ENCODE assay signal across 12 cellular contexts in genomic region chr6:111662192-111662793, GRCh38. TPM values are rescaled to one million over a fixed set of nuclear protein-coding genes. Genes with fewer than 3 reads are reported as not detected.
A peak's percentile ranks its signal among the peaks of the same experiment; 100 is the strongest.
DNase-seq lines count a peak whose midpoint lies in the region; ATAC-seq, FAIRE-seq and TF ChIP-seq lines count a peak whose summit lies in the region.
"Had no signal": no experiment of that assay in that cellular context is flagged by ENCODE, and none has a peak within 500 bp of the region (broad histone marks: within the 10 kb centered on the region; RNA-seq: fewer than 3 reads in every experiment).

No MANE protein-coding gene starts in this region.

- H3K27ac ChIP-seq in HUES6 (ENCODE audit: low read depth, low read length) (no peak overlapping the region), HepG2 (ENCODE audit: extremely low read length, insufficient read depth, low read length) (no peak overlapping the region)

- peak overlapping the region; percentile 61 for H3K27ac Mint-ChIP-seq in activated naive CD8-positive, alpha-beta T cell treated with anti-CD3 and anti-CD28 coated beads, Interleukin-2, amount 50 U/mL, for 24 hours
- H3K27ac Mint-ChIP-seq in stimulated activated effector memory CD8-positive, alpha-beta T cell treated with anti-CD3 and anti-CD28 coated beads, Interleukin-12 subunit alpha, Interleukin-12 subunit beta, amount 100 ng/mL, for 72 hours = peak overlapping the region; percentile 94

- H4K20me1 ChIP-seq in HepG2 (ENCODE audit: insufficient read depth, low read length) = no peaks in the 10 kb centered on the region

- H3K36me3 ChIP-seq in HUES6 (ENCODE audit: control insufficient read depth, insufficient read depth, low read length) (no peaks in the 10 kb centered on the region), HepG2 (replicated peaks in 1 of 2; ENCODE audit: control insufficient read depth in 1 of 2, insufficient read depth in 2 of 2, low read length in 2 of 2) (no peaks in the 10 kb centered on the region)

- no peaks in the 10 kb centered on the region for H3K27me3 ChIP-seq in HUES6 (ENCODE audit: control insufficient read depth, insufficient read depth, low read length)
- no peaks in the 10 kb centered on the region for H3K27me3 ChIP-seq in HepG2 (ENCODE audit: control insufficient read depth in 1 of 2, insufficient read depth in 2 of 2, low read length in 2 of 2)

- intact Hi-C loops in HepG2 (cut with micrococcal nuclease; ENCODE audit: unreplicated experiment) = no loop called here

- in situ Hi-C loops in HepG2 (cut with HindIII; ENCODE audit: extremely low pct_ligation_motif_present, low pct_unique_long_range_greater_than_20kb) = no loop called here

- H3K4me1 ChIP-seq in HUES6 (ENCODE audit: control insufficient read depth, insufficient read depth, low read length) (peaks cover 40% of the 10 kb centered on the region), HepG2 (ENCODE audit: insufficient read depth, low read length) (peaks cover 19% of the 10 kb centered on the region)

- no peaks in the 10 kb centered on the region for H3K27me3 Mint-ChIP-seq in activated naive CD8-positive, alpha-beta T cell treated with anti-CD3 and anti-CD28 coated beads, Interleukin-2, amount 50 U/mL, for 24 hours

- no peak overlapping the region for H3K9ac ChIP-seq in HUES6 (ENCODE audit: low read length)
- no peak overlapping the region for H3K9ac ChIP-seq in HepG2 (ENCODE audit: insufficient read depth, low read depth, low read length)

- no peak overlapping the region for H2AFZ ChIP-seq in HepG2 (ENCODE audit: low read length)

- TF ChIP-seq RAD21 in HepG2 (CRISPR knock-in tag; IDR thresholded peaks at IDR 0.05) = no peak

- BruUV-seq in HepG2 (replicated peaks; lab: Mats Ljungman, UMichigan) = no TSS peak

- H3K36me3 Mint-ChIP-seq in activated naive CD8-positive, alpha-beta T cell treated with anti-CD3 and anti-CD28 coated beads, Interleukin-2, amount 50 U/mL, for 24 hours (ENCODE audit: low read depth) = peaks cover 51% of the 10 kb centered on the region
- H3K36me3 Mint-ChIP-seq in stimulated activated effector memory CD8-positive, alpha-beta T cell treated with anti-CD3 and anti-CD28 coated beads, Interleukin-12 subunit alpha, Interleukin-12 subunit beta, amount 100 ng/mL, for 72 hours = peaks cover 96% of the 10 kb centered on the region

- FAIRE-seq in HepG2 (lab: Jason Lieb, UNC) = peak; percentile 23
- FAIRE-seq: RCC 7860, TTC549 had no signal

- POLR2A ChIA-PET in HepG2 (lab: Yijun Ruan, JAX) = no interaction called here

- 60% methylated on average over 8 of the region's 8 CpGs for WGBS in HepG2 (ENCODE audit: low lambda C conversion rate)

- no peak overlapping the region for H3K4me2 ChIP-seq in HepG2 (ENCODE audit: low read depth, low read length)

- ATAC-seq in activated naive CD8-positive, alpha-beta T cell treated with anti-CD3 and anti-CD28 coated beads, Interleukin-2, amount 50 U/mL, for 24 hours = no peak
- ATAC-seq in HepG2 (no peak), HG03039 (IDR thresholded peaks at IDR 0.05; ENCODE audit: unreplicated experiment) (no peak)
- no peak for ATAC-seq in stimulated activated effector memory CD8-positive, alpha-beta T cell treated with anti-CD3 and anti-CD28 coated beads, Interleukin-12 subunit alpha, Interleukin-12 subunit beta, amount 100 ng/mL, for 72 hours

- TF ChIP-seq POLR2A in HepG2 (IDR thresholded peaks at IDR 0.05; ENCODE audit: insufficient read depth in 1 of 2, low read depth in 2 of 2, low read length in 2 of 2) = no peak

- TF ChIP-seq CTCF in HepG2 (CRISPR knock-in tag; IDR thresholded peaks at IDR 0.05) = no peak

- no peaks in the 10 kb centered on the region for H3K79me2 ChIP-seq in HepG2 (ENCODE audit: insufficient read depth, low read length)

- H3K4me1 Mint-ChIP-seq in activated naive CD8-positive, alpha-beta T cell treated with anti-CD3 and anti-CD28 coated beads, Interleukin-2, amount 50 U/mL, for 24 hours = peaks cover 2% of the 10 kb centered on the region
- H3K4me1 Mint-ChIP-seq in stimulated activated effector memory CD8-positive, alpha-beta T cell treated with anti-CD3 and anti-CD28 coated beads, Interleukin-12 subunit alpha, Interleukin-12 subunit beta, amount 100 ng/mL, for 72 hours = peaks cover 17% of the 10 kb centered on the region

- CTCF ChIA-PET in HepG2 (lab: Yijun Ruan, JAX; ENCODE audit: low intra/inter-chr PET ratio, low total read pairs) = no interaction called here

- H3K9me3 Mint-ChIP-seq in activated naive CD8-positive, alpha-beta T cell treated with anti-CD3 and anti-CD28 coated beads, Interleukin-2, amount 50 U/mL, for 24 hours = no peaks in the 10 kb centered on the region
- no peaks in the 10 kb centered on the region for H3K9me3 Mint-ChIP-seq in stimulated activated effector memory CD8-positive, alpha-beta T cell treated with anti-CD3 and anti-CD28 coated beads, Interleukin-12 subunit alpha, Interleukin-12 subunit beta, amount 100 ng/mL, for 72 hours
- H3K9me3 Mint-ChIP-seq: activated T-cell treated with anti-CD3 and anti-CD28 coated beads, Interleukin-2, amount 50 U/mL, for 4 hours had no signal

- H3K9me3 ChIP-seq in HUES6 (ENCODE audit: control insufficient read depth, insufficient read depth, low read depth, low read length) (no peaks in the 10 kb centered on the region), HepG2 (ENCODE audit: low read length) (no peaks in the 10 kb centered on the region)

- TF ChIP-seq EP300 in HepG2 (IDR thresholded peaks at IDR 0.05; ENCODE audit: low read depth in 2 of 2, low read length in 2 of 2) (no peak), HepG2 (CRISPR knock-in tag; IDR thresholded peaks at IDR 0.05; ENCODE audit: borderline replicate concordance) (no peak)

- peak overlapping the region; percentile 30 for H3K4me3 ChIP-seq in HUES6 (ENCODE audit: low read depth, low read length)
- no peak overlapping the region for H3K4me3 ChIP-seq in HepG2 (replicated peaks in 1 of 3; ENCODE audit: insufficient read depth in 1 of 3, low read depth in 2 of 3, low read length in 3 of 3)

- H3K4me3 Mint-ChIP-seq in activated naive CD8-positive, alpha-beta T cell treated with anti-CD3 and anti-CD28 coated beads, Interleukin-2, amount 50 U/mL, for 24 hours = no peak overlapping the region
- no peak overlapping the region for H3K4me3 Mint-ChIP-seq in stimulated activated effector memory CD8-positive, alpha-beta T cell treated with anti-CD3 and anti-CD28 coated beads, Interleukin-12 subunit alpha, Interleukin-12 subunit beta, amount 100 ng/mL, for 72 hours
- H3K4me3 Mint-ChIP-seq: activated T-cell treated with anti-CD3 and anti-CD28 coated beads, Interleukin-2, amount 50 U/mL, for 4 hours had no signal

- DNase-seq in activated naive CD8-positive, alpha-beta T cell treated with anti-CD3 and anti-CD28 coated beads, Interleukin-2, amount 50 U/mL, for 24 hours = no peak
- no peak for DNase-seq in HepG2 (ENCODE audit: low spot score)
- DNase-seq in stimulated activated effector memory CD8-positive, alpha-beta T cell treated with anti-CD3 and anti-CD28 coated beads, Interleukin-12 subunit alpha, Interleukin-12 subunit beta, amount 100 ng/mL, for 72 hours (ENCODE audit: low spot score in 2 of 2) = no peak
- no peak for DNase-seq in GOT3 (lab: John Stamatoyannopoulos, UW)
- DNase-seq in RKO (ENCODE audit: low spot score) = no peak
- DNase-seq in NCI-H774 (lab: John Stamatoyannopoulos, UW) = no peak
- DNase-seq: activated T-cell treated with anti-CD3 and anti-CD28 coated beads, Interleukin-2, amount 50 U/mL, for 4 hours; stimulated activated naive CD4-positive, alpha-beta T cell had no signal

TF ChIP-seq in HepG2, 621 proteins besides CTCF, POLR2A, EP300 and RAD21 (continues in another document):
- TF ChIP-seq ZSCAN12 (CRISPR knock-in tag; IDR thresholded peaks at IDR 0.05) (no peak), TERF1 (CRISPR knock-in tag; IDR thresholded peaks at IDR 0.05) (no peak), NR2F2 (IDR thresholded peaks at IDR 0.05; ENCODE audit: borderline replicate concordance, low read depth) (0 out of 2 replicates have a peak, but pooled peaks have one; percentile 41)

RNA-seq across cellular contexts. Expression of gene TRAF3IP2, which starts 56.6 kb away (rescaled TPM):
- total RNA-seq in HepG2 (2016; rRNA removed; fragmentation: Illumina TruSeq; extraction: Trizol) = 7.2 and 8.1 TPM in 2 replicates
- 3.0 and 3.4 TPM in 2 replicates for total RNA-seq in HepG2 (2016; cell fraction: cytosol; rRNA removed; fragmentation: Illumina TruSeq; extraction: Trizol; ENCODE audit: low read depth)
- 6.7 and 7.7 TPM in 2 replicates for total RNA-seq in HepG2 (2016; cell fraction: insoluble cytoplasmic fraction; rRNA removed; fragmentation: Illumina TruSeq; extraction: Trizol)
- 8.2 and 8.7 TPM in 2 replicates for total RNA-seq in HepG2 (2016; cell fraction: membrane; rRNA removed; fragmentation: Illumina TruSeq; extraction: Trizol)
- total RNA-seq in HepG2 (2016; cell fraction: nucleus; rRNA removed; fragmentation: Illumina TruSeq; extraction: Trizol) = 4.9 and 7.7 TPM in 2 replicates
- polyA plus RNA-seq in HepG2 (2011; rRNA removed) = 6.7 and 9.0 TPM in 2 replicates
- polyA plus RNA-seq in HepG2 (2011; cell fraction: cytosol; rRNA removed) = 6.2 and 8.5 TPM in 2 replicates
- polyA plus RNA-seq in HepG2 (2011; cell fraction: nucleus; rRNA removed) = 3.9 and 4.2 TPM in 2 replicates
- polyA plus RNA-seq in HepG2 (2012) = 7.5 and 14.6 TPM in 2 replicates
- polyA plus RNA-seq in HepG2 (2016; cell fraction: cytosol; fragmentation: Illumina TruSeq; extraction: Trizol; ENCODE audit: low read depth) = 2.9 and 3.1 TPM in 2 replicates
- 7.0 and 10.0 TPM in 2 replicates for polyA plus RNA-seq in HepG2 (2016; cell fraction: insoluble cytoplasmic fraction; fragmentation: Illumina TruSeq; extraction: Trizol; ENCODE audit: low read depth)
- 5.9 and 7.5 TPM in 2 replicates for polyA plus RNA-seq in HepG2 (2016; cell fraction: membrane; fragmentation: Illumina TruSeq; extraction: Trizol; ENCODE audit: low read depth)
- polyA plus RNA-seq in HepG2 (2016; cell fraction: nucleus; fragmentation: Illumina TruSeq; extraction: Trizol; ENCODE audit: insufficient read depth, low read depth) = 4.2 and 6.1 TPM in 2 replicates
- polyA minus RNA-seq in HepG2 (2011; rRNA and poly(A)+ RNA removed; ENCODE audit: low replicate concordance) = 22.7 and 33.3 TPM in 2 replicates
- 5.7 and 6.9 TPM in 2 replicates for polyA minus RNA-seq in HepG2 (2011; cell fraction: cytosol; rRNA and poly(A)+ RNA removed)
- polyA minus RNA-seq in HepG2 (2011; cell fraction: nucleus; rRNA and poly(A)+ RNA removed) = 5.8 TPM in 2 replicates
